ENCODE assay signal across 4 cellular contexts in the genomic region with DNA sequence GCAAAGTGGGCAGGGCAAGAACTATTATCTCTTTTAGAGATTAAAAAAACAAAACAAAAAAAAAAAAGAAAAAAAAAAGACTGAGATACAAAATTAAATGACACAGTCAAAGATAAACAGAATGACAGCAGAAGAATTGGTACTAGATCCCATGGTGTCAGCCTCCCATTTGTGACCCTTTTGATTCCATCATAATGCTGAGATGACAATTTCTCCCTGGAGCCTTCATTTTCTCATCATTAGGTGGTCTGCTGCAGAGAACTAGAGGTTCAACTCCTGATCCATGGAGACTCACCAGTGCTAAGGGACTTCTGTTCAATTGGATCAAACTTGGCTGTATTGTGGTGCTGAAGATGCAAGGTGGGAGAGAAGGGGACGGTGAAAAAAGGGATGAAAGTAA.
TF ChIP-seq lines count a peak whose summit lies in the region.

No MANE protein-coding gene starts in this region.

TF ChIP-seq in HepG2, 621 proteins besides CTCF, POLR2A, EP300 and RAD21:
- TF ChIP-seq ZKSCAN1 (IDR thresholded peaks at IDR 0.05; ENCODE audit: low read length) (no peak), MAFF (IDR thresholded peaks at IDR 0.05; ENCODE audit: low read depth, low read length) (peak; percentile 58), MAFK (conservative IDR thresholded peaks at IDR 0.05 in 1 of 2, IDR thresholded peaks at IDR 0.05 in 1 of 2; ENCODE audit: low read length in 2 of 2) (peak; percentile 64 to 74)

TF ChIP-seq in A549, 52 proteins besides CTCF, POLR2A, EP300 and RAD21:
- TF ChIP-seq CHD4 (IDR thresholded peaks at IDR 0.05; ENCODE audit: borderline replicate concordance) (no peak), MAFK (IDR thresholded peaks at IDR 0.05; ENCODE audit: partially characterized antibody) (peak; percentile 74)

TF ChIP-seq in IMR-90, 13 proteins besides CTCF, POLR2A, EP300 and RAD21:
- no peak for TF ChIP-seq CEBPB (IDR thresholded peaks at IDR 0.05; ENCODE audit: low read depth, low read length)
- peak; percentile 45 for TF ChIP-seq MAFK (IDR thresholded peaks at IDR 0.05; ENCODE audit: low read depth, low read length)
TF ChIP-seq in IMR-90: peak in this region for 1.

TF ChIP-seq in K562, 482 proteins besides CTCF, POLR2A, EP300 and RAD21:
- TF ChIP-seq KHSRP (IDR thresholded peaks at IDR 0.05) (no peak), ZFPM2 (CRISPR knock-in tag; IDR thresholded peaks at IDR 0.05) (no peak), SP2 (IDR thresholded peaks at IDR 0.05; ENCODE audit: extremely low read depth, low read depth, low read length, poor library complexity, severe bottlenecking) (no peak), DPF2 (IDR thresholded peaks at IDR 0.05) (no peak), ESRRA (IDR thresholded peaks at IDR 0.05; ENCODE audit: borderline replicate concordance, low read depth) (no peak), ILK (tag; IDR thresholded peaks at IDR 0.05; ENCODE audit: borderline replicate concordance, low read depth) (no peak), PTTG1 (tag; IDR thresholded peaks at IDR 0.05; ENCODE audit: low read depth) (no peak), C11orf30 (IDR thresholded peaks at IDR 0.05; ENCODE audit: low read depth) (peak; percentile 27; the same call in 1 of the 2 replicates), MAFF (IDR thresholded peaks at IDR 0.05; ENCODE audit: low read length) (peak; percentile 29; the same call in 1 of the 2 replicates), MXI1 (IDR thresholded peaks at IDR 0.05; ENCODE audit: low read depth, low read length) (no peak), BMI1 (IDR thresholded peaks at IDR 0.05; ENCODE audit: low read length) (no peak), ZNF431 (CRISPR knock-in tag; IDR thresholded peaks at IDR 0.05) (no peak), ZNF316 (IDR thresholded peaks at IDR 0.05) (peak; percentile 58), XRCC4 (IDR thresholded peaks at IDR 0.05; ENCODE audit: extremely low read depth, insufficient read depth, insufficient read length) (no peak), CHD1 (IDR thresholded peaks at IDR 0.05; ENCODE audit: low read length) (no peak), BRD9 (IDR thresholded peaks at IDR 0.05; ENCODE audit: low read depth, partially characterized antibody) (no peak), ZBTB1 (CRISPR knock-in tag; IDR thresholded peaks at IDR 0.05; ENCODE audit: borderline replicate concordance, low read depth) (no peak), FOXJ2 (tag; IDR thresholded peaks at IDR 0.05) (no peak), NBN (IDR thresholded peaks at IDR 0.05; ENCODE audit: low read depth) (no peak), NCOA4 (IDR thresholded peaks at IDR 0.05; ENCODE audit: partially characterized antibody) (no peak)
- TF ChIP-seq, protein P1, sequence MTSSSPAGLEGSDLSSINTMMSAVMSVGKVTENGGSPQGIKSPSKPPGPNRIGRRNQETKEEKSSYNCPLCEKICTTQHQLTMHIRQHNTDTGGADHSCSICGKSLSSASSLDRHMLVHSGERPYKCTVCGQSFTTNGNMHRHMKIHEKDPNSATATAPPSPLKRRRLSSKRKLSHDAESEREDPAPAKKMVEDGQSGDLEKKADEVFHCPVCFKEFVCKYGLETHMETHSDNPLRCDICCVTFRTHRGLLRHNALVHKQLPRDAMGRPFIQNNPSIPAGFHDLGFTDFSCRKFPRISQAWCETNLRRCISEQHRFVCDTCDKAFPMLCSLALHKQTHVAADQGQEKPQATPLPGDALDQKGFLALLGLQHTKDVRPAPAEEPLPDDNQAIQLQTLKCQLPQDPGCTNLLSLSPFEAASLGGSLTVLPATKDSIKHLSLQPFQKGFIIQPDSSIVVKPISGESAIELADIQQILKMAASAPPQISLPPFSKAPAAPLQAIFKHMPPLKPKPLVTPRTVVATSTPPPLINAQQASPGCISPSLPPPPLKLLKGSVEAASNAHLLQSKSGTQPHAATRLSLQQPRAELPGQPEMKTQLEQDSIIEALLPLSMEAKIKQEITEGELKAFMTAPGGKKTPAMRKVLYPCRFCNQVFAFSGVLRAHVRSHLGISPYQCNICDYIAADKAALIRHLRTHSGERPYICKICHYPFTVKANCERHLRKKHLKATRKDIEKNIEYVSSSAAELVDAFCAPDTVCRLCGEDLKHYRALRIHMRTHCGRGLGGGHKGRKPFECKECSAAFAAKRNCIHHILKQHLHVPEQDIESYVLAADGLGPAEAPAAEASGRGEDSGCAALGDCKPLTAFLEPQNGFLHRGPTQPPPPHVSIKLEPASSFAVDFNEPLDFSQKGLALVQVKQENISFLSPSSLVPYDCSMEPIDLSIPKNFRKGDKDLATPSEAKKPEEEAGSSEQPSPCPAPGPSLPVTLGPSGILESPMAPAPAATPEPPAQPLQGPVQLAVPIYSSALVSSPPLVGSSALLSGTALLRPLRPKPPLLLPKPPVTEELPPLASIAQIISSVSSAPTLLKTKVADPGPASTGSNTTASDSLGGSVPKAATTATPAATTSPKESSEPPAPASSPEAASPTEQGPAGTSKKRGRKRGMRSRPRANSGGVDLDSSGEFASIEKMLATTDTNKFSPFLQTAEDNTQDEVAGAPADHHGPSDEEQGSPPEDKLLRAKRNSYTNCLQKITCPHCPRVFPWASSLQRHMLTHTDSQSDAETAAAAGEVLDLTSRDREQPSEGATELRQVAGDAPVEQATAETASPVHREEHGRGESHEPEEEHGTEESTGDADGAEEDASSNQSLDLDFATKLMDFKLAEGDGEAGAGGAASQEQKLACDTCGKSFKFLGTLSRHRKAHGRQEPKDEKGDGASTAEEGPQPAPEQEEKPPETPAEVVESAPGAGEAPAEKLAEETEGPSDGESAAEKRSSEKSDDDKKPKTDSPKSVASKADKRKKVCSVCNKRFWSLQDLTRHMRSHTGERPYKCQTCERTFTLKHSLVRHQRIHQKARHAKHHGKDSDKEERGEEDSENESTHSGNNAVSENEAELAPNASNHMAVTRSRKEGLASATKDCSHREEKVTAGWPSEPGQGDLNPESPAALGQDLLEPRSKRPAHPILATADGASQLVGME (CRISPR knock-in tag; IDR thresholded peaks at IDR 0.05) = no peak
- TF ChIP-seq, protein P2, sequence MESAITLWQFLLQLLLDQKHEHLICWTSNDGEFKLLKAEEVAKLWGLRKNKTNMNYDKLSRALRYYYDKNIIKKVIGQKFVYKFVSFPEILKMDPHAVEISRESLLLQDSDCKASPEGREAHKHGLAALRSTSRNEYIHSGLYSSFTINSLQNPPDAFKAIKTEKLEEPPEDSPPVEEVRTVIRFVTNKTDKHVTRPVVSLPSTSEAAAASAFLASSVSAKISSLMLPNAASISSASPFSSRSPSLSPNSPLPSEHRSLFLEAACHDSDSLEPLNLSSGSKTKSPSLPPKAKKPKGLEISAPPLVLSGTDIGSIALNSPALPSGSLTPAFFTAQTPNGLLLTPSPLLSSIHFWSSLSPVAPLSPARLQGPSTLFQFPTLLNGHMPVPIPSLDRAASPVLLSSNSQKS (CRISPR knock-in tag; IDR thresholded peaks at IDR 0.05) = no peak
- TF ChIP-seq, protein P3, sequence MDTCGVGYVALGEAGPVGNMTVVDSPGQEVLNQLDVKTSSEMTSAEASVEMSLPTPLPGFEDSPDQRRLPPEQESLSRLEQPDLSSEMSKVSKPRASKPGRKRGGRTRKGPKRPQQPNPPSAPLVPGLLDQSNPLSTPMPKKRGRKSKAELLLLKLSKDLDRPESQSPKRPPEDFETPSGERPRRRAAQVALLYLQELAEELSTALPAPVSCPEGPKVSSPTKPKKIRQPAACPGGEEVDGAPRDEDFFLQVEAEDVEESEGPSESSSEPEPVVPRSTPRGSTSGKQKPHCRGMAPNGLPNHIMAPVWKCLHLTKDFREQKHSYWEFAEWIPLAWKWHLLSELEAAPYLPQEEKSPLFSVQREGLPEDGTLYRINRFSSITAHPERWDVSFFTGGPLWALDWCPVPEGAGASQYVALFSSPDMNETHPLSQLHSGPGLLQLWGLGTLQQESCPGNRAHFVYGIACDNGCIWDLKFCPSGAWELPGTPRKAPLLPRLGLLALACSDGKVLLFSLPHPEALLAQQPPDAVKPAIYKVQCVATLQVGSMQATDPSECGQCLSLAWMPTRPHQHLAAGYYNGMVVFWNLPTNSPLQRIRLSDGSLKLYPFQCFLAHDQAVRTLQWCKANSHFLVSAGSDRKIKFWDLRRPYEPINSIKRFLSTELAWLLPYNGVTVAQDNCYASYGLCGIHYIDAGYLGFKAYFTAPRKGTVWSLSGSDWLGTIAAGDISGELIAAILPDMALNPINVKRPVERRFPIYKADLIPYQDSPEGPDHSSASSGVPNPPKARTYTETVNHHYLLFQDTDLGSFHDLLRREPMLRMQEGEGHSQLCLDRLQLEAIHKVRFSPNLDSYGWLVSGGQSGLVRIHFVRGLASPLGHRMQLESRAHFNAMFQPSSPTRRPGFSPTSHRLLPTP (IDR thresholded peaks at IDR 0.05; ENCODE audit: borderline replicate concordance, extremely low read depth, insufficient read length) = no peak
- TF ChIP-seq, protein P4, sequence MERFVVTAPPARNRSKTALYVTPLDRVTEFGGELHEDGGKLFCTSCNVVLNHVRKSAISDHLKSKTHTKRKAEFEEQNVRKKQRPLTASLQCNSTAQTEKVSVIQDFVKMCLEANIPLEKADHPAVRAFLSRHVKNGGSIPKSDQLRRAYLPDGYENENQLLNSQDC (CRISPR knock-in tag; IDR thresholded peaks at IDR 0.05) = no peak
